In genomic region chr7:122858310-122858709, GRCh38 we compare ENCODE assay signal across 23 cellular contexts. TPM values are rescaled to one million over a fixed set of nuclear protein-coding genes. Genes with fewer than 3 reads are reported as not detected.
"Had no signal": no experiment of that assay in that cellular context is flagged by ENCODE, and none has a peak within 500 bp of the region (broad histone marks: within the 10 kb centered on the region; RNA-seq: fewer than 3 reads in every experiment).

No MANE protein-coding gene starts in this region.

- H3K9me3 Mint-ChIP-seq: brain; T-helper 2 cell treated with Interferon-gamma antibody and Interleukin-4, amounts not matched to agents 5 μg/mL and 100 μg/mL, for 36 hours had no signal

- H3K36me3 Mint-ChIP-seq: activated naive CD4-positive, alpha-beta T cell treated with anti-CD3 and anti-CD28 coated beads, Interleukin-2, amount 50 U/mL, for 72 hours; brain; natural killer cell treated with Interleukin-12 subunit alpha and Interleukin-12 subunit beta and Interleukin-15 and Interleukin-18, amount 100 ng/mL, for 72 hours had no signal

- H3K9me3 ChIP-seq: ascending aorta, mucosa of descending colon, testis, transverse colon had no signal

- DNase-seq: activated B cell treated with CpG ODN at 0.5 μM for 24 hours; activated CD4-positive, alpha-beta T cell treated with anti-CD3 and anti-CD28 coated beads, Interleukin-2, amount 50 U/mL, for 4 hours; activated naive CD4-positive, alpha-beta T cell; activated T-cell treated with anti-CD3 and anti-CD28 coated beads for 4 hours; activated T-cell treated with anti-CD3 and anti-CD28 coated beads, Interleukin-2, amount 50 U/mL, for 72 hours; caudate nucleus; cortex of kidney; effector memory CD8-positive, alpha-beta T cell; head of caudate nucleus; hippocampal formation; mucosa of descending colon; posterior cingulate gyrus; right cardiac atrium; stimulated activated CD4-positive, alpha-beta T cell treated with anti-CD3 and anti-CD28 coated beads, Interleukin-2, amount 100 ng/mL, for 48 hours; stimulated activated naive CD8-positive, alpha-beta T cell treated with anti-CD3 and anti-CD28 coated beads, Interleukin-15, Interleukin-2, amounts not matched to agents 100 U/mL and 50 U/mL, for 24 hours; testis; transverse colon had no signal

- H3K4me3 ChIP-seq: ascending aorta, mucosa of descending colon, testis, transverse colon had no signal

- H3K4me1 Mint-ChIP-seq: activated B cell treated with CpG ODN at 0.5 μM for 24 hours, brain had no signal

- H3K27ac Mint-ChIP-seq: activated B cell treated with CpG ODN at 0.5 μM for 24 hours; activated naive CD4-positive, alpha-beta T cell treated with anti-CD3 and anti-CD28 coated beads, Interleukin-2, amount 50 U/mL, for 72 hours; activated T-cell treated with anti-CD3 and anti-CD28 coated beads, Interleukin-2, amount 50 U/mL, for 72 hours; brain; effector memory CD8-positive, alpha-beta T cell; natural killer cell treated with Interleukin-12 subunit alpha and Interleukin-12 subunit beta and Interleukin-15 and Interleukin-18, amount 100 ng/mL, for 72 hours; T-helper 2 cell treated with Interferon-gamma antibody and Interleukin-4, amounts not matched to agents 5 μg/mL and 100 μg/mL, for 36 hours had no signal

- H3K4me1 ChIP-seq: ascending aorta, testis, transverse colon had no signal

- H3K27ac ChIP-seq: ascending aorta, testis, transverse colon had no signal

- H3K27me3 Mint-ChIP-seq: activated B cell treated with CpG ODN at 0.5 μM for 24 hours; brain; effector memory CD8-positive, alpha-beta T cell; natural killer cell treated with Interleukin-12 subunit alpha and Interleukin-12 subunit beta and Interleukin-15 and Interleukin-18, amount 100 ng/mL, for 72 hours had no signal

- H3K27me3 ChIP-seq: ascending aorta, testis, transverse colon had no signal

- H3K4me3 Mint-ChIP-seq: activated B cell treated with CpG ODN at 0.5 μM for 24 hours; activated T-cell treated with anti-CD3 and anti-CD28 coated beads, Interleukin-2, amount 50 U/mL, for 72 hours; brain; effector memory CD8-positive, alpha-beta T cell; natural killer cell treated with Interleukin-12 subunit alpha and Interleukin-12 subunit beta and Interleukin-15 and Interleukin-18, amount 100 ng/mL, for 72 hours; T-helper 2 cell treated with Interferon-gamma antibody and Interleukin-4, amounts not matched to agents 5 μg/mL and 100 μg/mL, for 36 hours had no signal

- ATAC-seq: activated naive CD4-positive, alpha-beta T cell treated with anti-CD3 and anti-CD28 coated beads, Interleukin-2, amount 50 U/mL, for 72 hours; activated T-cell treated with anti-CD3 and anti-CD28 coated beads, Interleukin-2, amount 50 U/mL, for 72 hours; effector memory CD8-positive, alpha-beta T cell; left lobe of liver; mucosa of descending colon; natural killer cell treated with Interleukin-12 subunit alpha and Interleukin-12 subunit beta and Interleukin-15 and Interleukin-18, amount 100 ng/mL, for 72 hours; right cardiac atrium; stimulated activated naive CD8-positive, alpha-beta T cell treated with anti-CD3 and anti-CD28 coated beads, Interleukin-15, Interleukin-2, amounts not matched to agents 100 U/mL and 50 U/mL, for 24 hours had no signal

- H3K36me3 ChIP-seq: ascending aorta, transverse colon had no signal

RNA-seq across cellular contexts. Expression of gene CADPS2, which starts 27.9 kb away (rescaled TPM):
- total RNA-seq: activated B cell treated with CpG ODN at 0.5 μM for 24 hours; activated naive CD4-positive, alpha-beta T cell treated with anti-CD3 and anti-CD28 coated beads, Interleukin-2, amount 50 U/mL, for 72 hours; activated T-cell treated with anti-CD3 and anti-CD28 coated beads, Interleukin-2, amount 50 U/mL, for 72 hours; natural killer cell treated with Interleukin-12 subunit alpha and Interleukin-12 subunit beta and Interleukin-15 and Interleukin-18, amount 100 ng/mL, for 72 hours had no signal
